In the genomic region with DNA sequence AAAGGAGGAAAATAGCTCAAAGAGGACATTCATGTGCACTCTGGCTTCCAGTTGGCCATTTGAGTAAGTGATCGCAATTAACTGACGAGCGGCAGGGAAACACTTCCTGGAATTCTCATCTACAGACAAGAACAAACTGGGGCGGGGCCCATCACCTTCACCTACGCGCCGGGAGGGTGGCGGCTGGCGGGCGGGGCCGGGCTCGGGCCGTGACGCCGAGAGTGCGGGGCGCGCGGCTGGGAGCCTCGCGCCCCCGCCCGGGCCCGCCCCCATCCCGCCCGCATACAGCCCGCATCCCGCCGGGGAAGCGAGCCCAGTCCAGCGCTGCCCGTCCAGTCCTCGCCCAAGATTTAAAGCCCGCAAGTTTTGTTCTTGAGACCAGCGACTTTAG, we compare ENCODE assay signal across 8 cellular contexts. TPM values are rescaled to one million over a fixed set of nuclear protein-coding genes. Genes with fewer than 3 reads are reported as not detected.
DNase-seq lines count a peak whose midpoint lies in the region; ATAC-seq, FAIRE-seq and TF ChIP-seq lines count a peak whose summit lies in the region.

A gene with protein sequence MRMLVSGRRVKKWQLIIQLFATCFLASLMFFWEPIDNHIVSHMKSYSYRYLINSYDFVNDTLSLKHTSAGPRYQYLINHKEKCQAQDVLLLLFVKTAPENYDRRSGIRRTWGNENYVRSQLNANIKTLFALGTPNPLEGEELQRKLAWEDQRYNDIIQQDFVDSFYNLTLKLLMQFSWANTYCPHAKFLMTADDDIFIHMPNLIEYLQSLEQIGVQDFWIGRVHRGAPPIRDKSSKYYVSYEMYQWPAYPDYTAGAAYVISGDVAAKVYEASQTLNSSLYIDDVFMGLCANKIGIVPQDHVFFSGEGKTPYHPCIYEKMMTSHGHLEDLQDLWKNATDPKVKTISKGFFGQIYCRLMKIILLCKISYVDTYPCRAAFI (plus strand): TSS at position 281 of the 391 bp plus-strand sequence. CDS start 16,546 bp downstream, outside the sequence.

- no peak for TF ChIP-seq POLR2A in HepG2 (IDR thresholded peaks at IDR 0.05; ENCODE audit: insufficient read depth in 1 of 2, low read depth in 2 of 2, low read length in 2 of 2)

- 2% methylated on average over 17 of the region's 35 CpGs for WGBS in SK-N-SH (ENCODE audit: low lambda C conversion rate)
- WGBS in HepG2 (ENCODE audit: low lambda C conversion rate), result 17% methylated on average over 1 of the region's 35 CpGs

- H3K27me3 ChIP-seq in SK-N-SH (ENCODE audit: insufficient read depth) (no peaks in the 10 kb centered on the region), HepG2 (ENCODE audit: control insufficient read depth in 1 of 2, insufficient read depth in 2 of 2, low read length in 2 of 2) (peaks cover 6 to 67% of the 10 kb centered on the region in 2 experiments; a peak in 3 of 5 replicates)

- POLR2A ChIA-PET in SK-N-SH (lab: Yijun Ruan, JAX) (no interaction called here), HepG2 (lab: Yijun Ruan, JAX) (no interaction called here)

- no peak for TF ChIP-seq RAD21 in SK-N-SH (IDR thresholded peaks at IDR 0.05; ENCODE audit: low read length)
- no peak for TF ChIP-seq RAD21 in HepG2 (CRISPR knock-in tag; IDR thresholded peaks at IDR 0.05)

- FAIRE-seq in HepG2 (lab: Jason Lieb, UNC), result no peak

- H3K79me2 ChIP-seq in SK-N-SH (ENCODE audit: insufficient read depth) (peaks cover 26% of the 10 kb centered on the region), HepG2 (ENCODE audit: insufficient read depth, low read length) (no peaks in the 10 kb centered on the region)

- H2AFZ ChIP-seq in SK-N-SH (ENCODE audit: low read depth) (peak within 1 kb of the TSS; percentile 89), HepG2 (ENCODE audit: low read length) (no peak within 1 kb of the TSS)

- peak within 1 kb of the TSS; percentile 43 to 77 for H3K27ac ChIP-seq in SK-N-SH (ENCODE audit: low read depth in 2 of 2, low read length in 1 of 2)
- no peak within 1 kb of the TSS for H3K27ac ChIP-seq in HepG2 (ENCODE audit: extremely low read length, insufficient read depth, low read length)

- intact Hi-C loops in HepG2 (cut with micrococcal nuclease; ENCODE audit: unreplicated experiment), result loop anchor here (5.0 kb wide), 1 partner anchor 129 kb away; no protein-coding TSS in a partner anchor

- H3F3A ChIP-seq in SK-N-SH (replicated peaks; ENCODE audit: insufficient read depth), result no peaks in the 10 kb centered on the region

- TF ChIP-seq EP300 in SK-N-SH (IDR thresholded peaks at IDR 0.05; ENCODE audit: borderline replicate concordance in 1 of 2, low read depth in 1 of 2, low read length in 1 of 2) (no peak), HepG2 (IDR thresholded peaks at IDR 0.05; ENCODE audit: low read depth in 2 of 2, low read length in 2 of 2) (no peak), HepG2 (CRISPR knock-in tag; IDR thresholded peaks at IDR 0.05; ENCODE audit: borderline replicate concordance) (no peak)

- no peak for TF ChIP-seq CTCF in SK-N-SH (IDR thresholded peaks at IDR 0.05)
- TF ChIP-seq CTCF in HepG2 (CRISPR knock-in tag; IDR thresholded peaks at IDR 0.05), result no peak

- no peaks in the 10 kb centered on the region for H4K20me1 ChIP-seq in SK-N-SH (ENCODE audit: insufficient read depth)
- no peaks in the 10 kb centered on the region for H4K20me1 ChIP-seq in HepG2 (ENCODE audit: insufficient read depth, low read length)

- CTCF ChIA-PET in SK-N-SH (lab: Yijun Ruan, JAX), result interaction anchor here (0.8 to 3.4 kb wide), 8 partner anchors 17 to 167 kb away, joined by 3 to 19 read pairs (median 4); no protein-coding TSS in a partner anchor
- CTCF ChIA-PET in HepG2 (lab: Yijun Ruan, JAX; ENCODE audit: low intra/inter-chr PET ratio, low total read pairs), result no interaction called here

- BruUV-seq in HepG2 (replicated peaks; lab: Mats Ljungman, UMichigan), result no TSS peak

- H3K36me3 ChIP-seq in SK-N-SH (replicated peaks in 1 of 2; ENCODE audit: control insufficient read depth in 1 of 2, insufficient read depth in 2 of 2, low read length in 1 of 2), result peaks cover 0 to 3% of the 10 kb centered on the region in 2 experiments
- H3K36me3 ChIP-seq in HepG2 (replicated peaks in 1 of 2; ENCODE audit: control insufficient read depth in 1 of 2, insufficient read depth in 2 of 2, low read length in 2 of 2), result no peaks in the 10 kb centered on the region

- ATAC-seq in HepG2, result peak; percentile 20; the same call in 2 of the 3 replicates
- ATAC-seq in HG02763 (IDR thresholded peaks at IDR 0.05; ENCODE audit: unreplicated experiment), result no peak

- H3K4me2 ChIP-seq in SK-N-SH (peak within 1 kb of the TSS; percentile 94), HepG2 (ENCODE audit: low read depth, low read length) (peak within 1 kb of the TSS; percentile 80)

- peaks cover 0 to 2% of the 10 kb centered on the region in 2 experiments; a peak in 1 of 4 replicates for H3K4me1 ChIP-seq in SK-N-SH (ENCODE audit: control insufficient read depth in 1 of 2, insufficient read depth in 2 of 2, low read depth in 1 of 2, low read length in 1 of 2)
- H3K4me1 ChIP-seq in HepG2 (ENCODE audit: insufficient read depth, low read length), result peaks cover 12% of the 10 kb centered on the region

- H3K4me3 ChIP-seq in SK-N-SH (ENCODE audit: low read depth in 2 of 2, low read length in 1 of 2), result peak within 1 kb of the TSS; percentile 79 to 88
- H3K4me3 ChIP-seq in HepG2 (replicated peaks in 1 of 3; ENCODE audit: insufficient read depth in 1 of 3, low read depth in 2 of 3, low read length in 3 of 3), result peak within 1 kb of the TSS; percentile 23 to 65 (median 49)

- H3K9ac ChIP-seq in SK-N-SH (peak within 1 kb of the TSS; percentile 83), HepG2 (ENCODE audit: insufficient read depth, low read depth, low read length) (no peak within 1 kb of the TSS)

- no peaks in the 10 kb centered on the region for H3K9me2 ChIP-seq in SK-N-SH

- in situ Hi-C loops in HepG2 (cut with HindIII; ENCODE audit: extremely low pct_ligation_motif_present, low pct_unique_long_range_greater_than_20kb), result no loop called here

- H3K9me3 ChIP-seq in SK-N-SH (no peaks in the 10 kb centered on the region), HepG2 (ENCODE audit: low read length) (no peaks in the 10 kb centered on the region)

- DNase-seq in NCI-H1436 (lab: John Stamatoyannopoulos, UW), result peak; percentile 67
- no peak for DNase-seq in NCI-H1436 treated with DMSO at 0.1 percent for 48 hours (lab: John Stamatoyannopoulos, UW)
- peak; percentile 67 for DNase-seq in SK-N-SH
- DNase-seq in cerebellum (ENCODE audit: low spot score), result no peak
- DNase-seq in HepG2 (ENCODE audit: low spot score), result no peak
- peak; percentile 18 for DNase-seq in stimulated activated CD8-positive, alpha-beta memory T cell treated with anti-CD3 and anti-CD28 coated beads, Interleukin-12 subunit alpha, Interleukin-12 subunit beta, amount 100 ng/mL, for 4 hours (ENCODE audit: low read depth)
- DNase-seq in AG20443 (ENCODE audit: low spot score), result no peak

TF ChIP-seq in SK-N-SH, 30 proteins besides CTCF, POLR2A, EP300 and RAD21 (continues in another document):
- TF ChIP-seq NRF1 (IDR thresholded peaks at IDR 0.05; ENCODE audit: low read depth, low read length) (no peak), FOXM1 (IDR thresholded peaks at IDR 0.05; ENCODE audit: low read depth) (no peak)
- TF ChIP-seq, protein P1, sequence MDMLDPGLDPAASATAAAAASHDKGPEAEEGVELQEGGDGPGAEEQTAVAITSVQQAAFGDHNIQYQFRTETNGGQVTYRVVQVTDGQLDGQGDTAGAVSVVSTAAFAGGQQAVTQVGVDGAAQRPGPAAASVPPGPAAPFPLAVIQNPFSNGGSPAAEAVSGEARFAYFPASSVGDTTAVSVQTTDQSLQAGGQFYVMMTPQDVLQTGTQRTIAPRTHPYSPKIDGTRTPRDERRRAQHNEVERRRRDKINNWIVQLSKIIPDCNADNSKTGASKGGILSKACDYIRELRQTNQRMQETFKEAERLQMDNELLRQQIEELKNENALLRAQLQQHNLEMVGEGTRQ (IDR thresholded peaks at IDR 0.05; ENCODE audit: borderline replicate concordance, low read depth, low read length), result no peak

TF ChIP-seq in HepG2, 621 proteins besides CTCF, POLR2A, EP300 and RAD21 (continues in another document):
- TF ChIP-seq, protein P2, sequence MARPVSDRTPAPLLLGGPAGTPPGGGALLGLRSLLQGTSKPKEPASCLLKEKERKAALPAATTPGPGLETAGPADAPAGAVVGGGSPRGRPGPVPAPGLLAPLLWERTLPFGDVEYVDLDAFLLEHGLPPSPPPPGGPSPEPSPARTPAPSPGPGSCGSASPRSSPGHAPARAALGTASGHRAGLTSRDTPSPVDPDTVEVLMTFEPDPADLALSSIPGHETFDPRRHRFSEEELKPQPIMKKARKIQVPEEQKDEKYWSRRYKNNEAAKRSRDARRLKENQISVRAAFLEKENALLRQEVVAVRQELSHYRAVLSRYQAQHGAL (CRISPR knock-in tag; IDR thresholded peaks at IDR 0.05; ENCODE audit: not compliant biosample characterization), result no peak
- TF ChIP-seq MEF2D (CRISPR knock-in tag; IDR thresholded peaks at IDR 0.05), result no peak

RNA-seq across cellular contexts. Expression of the gene that starts here (rescaled TPM):
- polyA plus RNA-seq in SK-N-SH (2012; rRNA removed), result 4.7 and 6.0 TPM in 2 replicates
- 6.9 and 8.4 TPM in 2 replicates for polyA plus RNA-seq in SK-N-SH (2012; cell fraction: cytosol; rRNA removed)
- polyA plus RNA-seq in SK-N-SH (2012; cell fraction: nucleus; rRNA removed), result 2.6 and 5.7 TPM in 2 replicates
- 19.9 TPM for total RNA-seq in cerebellum
- total RNA-seq in HepG2 (2016; rRNA removed; fragmentation: Illumina TruSeq; extraction: Trizol), result not detected in 2 replicates
- not detected in 2 replicates for total RNA-seq in HepG2 (2016; cell fraction: cytosol; rRNA removed; fragmentation: Illumina TruSeq; extraction: Trizol; ENCODE audit: low read depth)
- total RNA-seq in HepG2 (2016; cell fraction: insoluble cytoplasmic fraction; rRNA removed; fragmentation: Illumina TruSeq; extraction: Trizol), result 0.02 TPM in 1 of 2 replicates, not detected in the other
- not detected in 2 replicates for total RNA-seq in HepG2 (2016; cell fraction: membrane; rRNA removed; fragmentation: Illumina TruSeq; extraction: Trizol)
- total RNA-seq in HepG2 (2016; cell fraction: nucleus; rRNA removed; fragmentation: Illumina TruSeq; extraction: Trizol), result not detected in 2 replicates
- polyA plus RNA-seq in HepG2 (2011; rRNA removed), result not detected in 2 replicates
- 0.01 TPM in 1 of 2 replicates, not detected in the other for polyA plus RNA-seq in HepG2 (2011; cell fraction: cytosol; rRNA removed)
- polyA plus RNA-seq in HepG2 (2011; cell fraction: nucleus; rRNA removed), result not detected in 2 replicates
- polyA plus RNA-seq in HepG2 (2012), result not detected in 2 replicates
- not detected in 2 replicates for polyA plus RNA-seq in HepG2 (2016; cell fraction: cytosol; fragmentation: Illumina TruSeq; extraction: Trizol; ENCODE audit: low read depth)
- polyA plus RNA-seq in HepG2 (2016; cell fraction: insoluble cytoplasmic fraction; fragmentation: Illumina TruSeq; extraction: Trizol; ENCODE audit: low read depth), result not detected in 2 replicates
- polyA plus RNA-seq in HepG2 (2016; cell fraction: membrane; fragmentation: Illumina TruSeq; extraction: Trizol; ENCODE audit: low read depth), result not detected in 2 replicates
- not detected in 2 replicates for polyA plus RNA-seq in HepG2 (2016; cell fraction: nucleus; fragmentation: Illumina TruSeq; extraction: Trizol; ENCODE audit: insufficient read depth, low read depth)
- 7.5 TPM in 1 of 2 replicates, not detected in the other for polyA minus RNA-seq in HepG2 (2011; rRNA and poly(A)+ RNA removed; ENCODE audit: low replicate concordance)
- not detected in 2 replicates for polyA minus RNA-seq in HepG2 (2011; cell fraction: cytosol; rRNA and poly(A)+ RNA removed)
- 0.13 TPM in 1 of 2 replicates, not detected in the other for polyA minus RNA-seq in HepG2 (2011; cell fraction: nucleus; rRNA and poly(A)+ RNA removed)

Comparison
In these comparisons a context has a peak if more than half of its experiments do, and no peak if none do; other contexts are left out.
1. RNA of the gene that starts here (total RNA-seq): 19.9 TPM in cerebellum (single experiment); 0.02 TPM in HepG2; every median in the first group is over 10 times any median in the second.
2. DNase-seq: peak in NCI-H1436 (single experiment), SK-N-SH (single experiment) and stimulated activated CD8-positive, alpha-beta memory T cell treated with anti-CD3 and anti-CD28 coated beads, Interleukin-12 subunit alpha, Interleukin-12 subunit beta, amount 100 ng/mL, for 4 hours (single experiment); none in NCI-H1436 treated with DMSO at 0.1 percent for 48 hours (single experiment), cerebellum (single experiment), HepG2 (single experiment) and AG20443 (single experiment).